ENCODE assay signal across 1 cellular context in the genomic region with DNA sequence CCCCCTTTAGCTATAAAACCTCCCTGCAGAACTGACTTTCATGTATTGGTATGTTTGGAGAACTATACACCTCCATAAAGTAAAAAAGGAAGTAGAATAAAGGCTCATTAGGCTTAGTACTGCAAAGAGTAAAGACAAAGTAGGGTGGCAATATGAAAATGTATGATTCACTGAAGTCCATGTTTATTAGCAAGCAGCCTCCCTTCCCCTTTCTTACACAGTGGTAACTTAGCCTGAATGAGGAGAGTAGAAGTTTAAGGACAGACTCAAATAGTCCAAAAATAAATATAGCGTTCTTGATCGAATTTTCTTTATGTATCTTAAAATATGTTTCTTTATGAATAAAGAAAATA.
TF ChIP-seq lines count a peak whose summit lies in the region.

No MANE protein-coding gene starts in this region.

TF ChIP-seq in IMR-90, 13 proteins besides CTCF, POLR2A, EP300 and RAD21:
- TF ChIP-seq SMC3 (IDR thresholded peaks at IDR 0.05; ENCODE audit: low read depth, low read length) = no peak
- TF ChIP-seq MAZ (IDR thresholded peaks at IDR 0.05; ENCODE audit: borderline replicate concordance, low read depth, low read length) = no peak
- TF ChIP-seq FOS (IDR thresholded peaks at IDR 0.05; ENCODE audit: low read depth, low read length) = no peak
- TF ChIP-seq MXI1 (IDR thresholded peaks at IDR 0.05; ENCODE audit: borderline replicate concordance, low read depth, low read length) = no peak
